ENCODE assay signal across 23 cellular contexts in genomic region chr4:184466634-184467033, GRCh38. TPM values are rescaled to one million over a fixed set of nuclear protein-coding genes. Genes with fewer than 3 reads are reported as not detected.
DNase-seq lines count a peak whose midpoint lies in the region; ATAC-seq, FAIRE-seq and TF ChIP-seq lines count a peak whose summit lies in the region.
"Had no signal": no experiment of that assay in that cellular context is flagged by ENCODE, and none has a peak within 500 bp of the region (broad histone marks: within the 10 kb centered on the region; RNA-seq: fewer than 3 reads in every experiment).

No MANE protein-coding gene starts in this region.

- H3K27ac Mint-ChIP-seq in activated CD4-positive, alpha-beta T cell treated with anti-CD3 and anti-CD28 coated beads for 36 hours, result no peak overlapping the region
- no peak overlapping the region for H3K27ac Mint-ChIP-seq in activated CD4-positive, alpha-beta T cell treated with anti-CD3 and anti-CD28 coated beads, Interleukin-2, amount 10 ng/mL, durations not matched to agents 7 days and 5 days

- FAIRE-seq in HTR-8/SVneo (lab: Jason Lieb, UNC), result peak; percentile 62
- peak; percentile 48 for FAIRE-seq in H1 (lab: Jason Lieb, UNC)
- FAIRE-seq: D721Med had no signal

- no peak overlapping the region for H3K9ac ChIP-seq in H1 (replicated peaks in 1 of 4; ENCODE audit: extremely low read depth in 1 of 4, low read depth in 3 of 4, low read length in 3 of 4)
- H3K9ac ChIP-seq: KMS-11 had no signal

- no peak overlapping the region for H4K8ac ChIP-seq in H1 (ENCODE audit: extremely low read depth, insufficient read depth, low read length)

- intact Hi-C loops in activated CD4-positive, alpha-beta T cell treated with anti-CD3 and anti-CD28 coated beads for 36 hours (cut with DNase I, micrococcal nuclease), result no loop called here

- no peak overlapping the region for H3K4me3 Mint-ChIP-seq in activated CD4-positive, alpha-beta T cell treated with anti-CD3 and anti-CD28 coated beads for 36 hours
- no peak overlapping the region for H3K4me3 Mint-ChIP-seq in activated CD4-positive, alpha-beta T cell treated with anti-CD3 and anti-CD28 coated beads, Interleukin-2, amount 10 ng/mL, durations not matched to agents 7 days and 5 days

- H3K79me1 ChIP-seq in H1 (ENCODE audit: low read depth, low read length), result peaks cover 3% of the 10 kb centered on the region

- peak; percentile 57 for ATAC-seq in activated CD4-positive, alpha-beta T cell treated with anti-CD3 and anti-CD28 coated beads for 36 hours
- ATAC-seq in HG03175 (IDR thresholded peaks at IDR 0.05; ENCODE audit: unreplicated experiment), result no peak

- H3K36me3 ChIP-seq in H1 (ENCODE audit: control insufficient read depth in 2 of 4, insufficient read depth in 4 of 4, low read length in 3 of 4), result no peaks in the 10 kb centered on the region
- H3K36me3 ChIP-seq in neutrophil, result peaks cover 18% of the 10 kb centered on the region
- H3K36me3 ChIP-seq: BE2C, HAP-1, MG63 had no signal

- no peak overlapping the region for H4K5ac ChIP-seq in H1 (ENCODE audit: insufficient read length, low read depth, low read length)

- H3K14ac ChIP-seq in H1 (ENCODE audit: insufficient read length), result no peak overlapping the region

- no peak for TF ChIP-seq EP300 in H1 (IDR thresholded peaks at IDR 0.05; ENCODE audit: borderline replicate concordance in 1 of 2, low read depth in 2 of 2, low read length in 2 of 2)

- no peak overlapping the region for H2BK5ac ChIP-seq in H1 (ENCODE audit: low read depth, low read length)

- peaks cover 0 to 5% (median 4%) of the 10 kb centered on the region in 4 experiments; a peak in 3 of 7 replicates for H3K4me1 ChIP-seq in H1 (replicated peaks in 1 of 4; ENCODE audit: control insufficient read depth in 3 of 4, insufficient read depth in 4 of 4, low read length in 3 of 4)
- H3K4me1 ChIP-seq in neutrophil (ENCODE audit: control insufficient read depth in 1 of 2, insufficient read depth in 1 of 2, low read depth in 1 of 2, low read length in 1 of 2), result peaks cover 24 to 44% of the 10 kb centered on the region in 2 experiments

- H2BK20ac ChIP-seq in H1 (ENCODE audit: low read length), result no peak overlapping the region

- no peaks in the 10 kb centered on the region for H3K9me3 Mint-ChIP-seq in activated CD4-positive, alpha-beta T cell treated with anti-CD3 and anti-CD28 coated beads for 36 hours (ENCODE audit: low read depth)
- no peaks in the 10 kb centered on the region for H3K9me3 Mint-ChIP-seq in activated CD4-positive, alpha-beta T cell treated with anti-CD3 and anti-CD28 coated beads, Interleukin-2, amount 10 ng/mL, durations not matched to agents 7 days and 5 days
- H3K9me3 Mint-ChIP-seq: CD4-positive, alpha-beta memory T cell had no signal

- POLR2A ChIA-PET in activated CD4-positive, alpha-beta T cell treated with anti-CD3 and anti-CD28 coated beads for 36 hours (lab: Charles Lee), result no interaction called here
- POLR2A ChIA-PET in activated CD4-positive, alpha-beta T cell treated with anti-CD3 and anti-CD28 coated beads, Interleukin-2, amount 10 ng/mL, durations not matched to agents 7 days and 5 days (lab: Charles Lee), result no interaction called here
- POLR2A ChIA-PET in H1 (lab: Charles Lee; ENCODE audit: partially characterized antibody), result interaction anchor here (1.3 kb wide), 1 partner anchor 11 kb away, joined by 3 read pairs; no protein-coding TSS in a partner anchor

- peaks cover 0 to 7% of the 10 kb centered on the region in 2 experiments for H4K20me1 ChIP-seq in H1 (replicated peaks in 1 of 2; ENCODE audit: control insufficient read depth in 1 of 2, insufficient read depth in 2 of 2, low read length in 2 of 2)

- H3K27ac ChIP-seq in H1 (ENCODE audit: low read depth, low read length), result no peak overlapping the region
- H3K27ac ChIP-seq in neutrophil, result peak overlapping the region; percentile 21
- H3K27ac ChIP-seq: 22Rv1, KMS-11, PC-9, SJSA1 had no signal

- no peaks in the 10 kb centered on the region for H3K27me3 ChIP-seq in H1 (replicated peaks in 1 of 4; ENCODE audit: control insufficient read depth in 3 of 4, extremely low read depth in 1 of 4, insufficient read depth in 3 of 4, low read length in 3 of 4)
- H3K27me3 ChIP-seq in neutrophil, result no peaks in the 10 kb centered on the region
- H3K27me3 ChIP-seq: BE2C, MG63, SJSA1 had no signal

- H2BK15ac ChIP-seq in H1 (ENCODE audit: low read length), result no peak overlapping the region

- no peak overlapping the region for H4K91ac ChIP-seq in H1 (replicated peaks; ENCODE audit: insufficient read length, low read length)

- no peak overlapping the region for H2BK120ac ChIP-seq in H1 (replicated peaks; ENCODE audit: low read depth, low read length)

- no peak overlapping the region for H3K4me2 ChIP-seq in H1 (ENCODE audit: insufficient read depth in 1 of 2, low read depth in 2 of 2, low read length in 2 of 2)
- H3K4me2 ChIP-seq: KMS-11, PC-9 had no signal

- H3K18ac ChIP-seq in H1 (ENCODE audit: extremely low read depth, low read length), result no peak overlapping the region

- H3K27me3 Mint-ChIP-seq in activated CD4-positive, alpha-beta T cell treated with anti-CD3 and anti-CD28 coated beads for 36 hours, result no peaks in the 10 kb centered on the region
- no peaks in the 10 kb centered on the region for H3K27me3 Mint-ChIP-seq in activated CD4-positive, alpha-beta T cell treated with anti-CD3 and anti-CD28 coated beads, Interleukin-2, amount 10 ng/mL, durations not matched to agents 7 days and 5 days
- H3K27me3 Mint-ChIP-seq: CD4-positive, alpha-beta memory T cell had no signal

- no peak overlapping the region; the same call in 1 of the 2 replicates for H2AK5ac ChIP-seq in H1 (ENCODE audit: low read depth, low read length)

- 93% methylated on average over 2 of the region's 2 CpGs; no CpG with 5 or more reads in 1 of the 2 experiments for WGBS in H1 (ENCODE audit: extremely low coverage in 1 of 2, insufficient coverage in 1 of 2, insufficient read length in 1 of 2, insufficient replicate concordance in 2 of 2, low coverage in 1 of 2, low lambda C conversion rate in 2 of 2, missing lambda C conversion rate in 1 of 2), 2 experiments

- CTCF ChIA-PET in activated CD4-positive, alpha-beta T cell treated with anti-CD3 and anti-CD28 coated beads for 36 hours (lab: Charles Lee), result no interaction called here
- CTCF ChIA-PET in activated CD4-positive, alpha-beta T cell treated with anti-CD3 and anti-CD28 coated beads, Interleukin-2, amount 10 ng/mL, durations not matched to agents 7 days and 5 days (lab: Charles Lee), result interaction anchor here (0.7 to 1.4 kb wide), 3 partner anchors 50 to 203 kb away, joined by 3 read pairs; no protein-coding TSS in a partner anchor
- CTCF ChIA-PET in H1 (lab: Charles Lee; ENCODE audit: partially characterized antibody), result interaction anchor here (0.7 to 1.4 kb wide), 3 partner anchors 10 to 215 kb away, joined by 3 read pairs; no protein-coding TSS in a partner anchor

- H3K36me3 Mint-ChIP-seq in activated CD4-positive, alpha-beta T cell treated with anti-CD3 and anti-CD28 coated beads for 36 hours (ENCODE audit: low read depth), result peaks cover 26% of the 10 kb centered on the region
- peaks cover 54% of the 10 kb centered on the region for H3K36me3 Mint-ChIP-seq in activated CD4-positive, alpha-beta T cell treated with anti-CD3 and anti-CD28 coated beads, Interleukin-2, amount 10 ng/mL, durations not matched to agents 7 days and 5 days (ENCODE audit: low read depth)

- H3K4me3 ChIP-seq in H1 (ENCODE audit: extremely low read depth in 1 of 4, insufficient read depth in 2 of 4, low read depth in 3 of 4, low read length in 4 of 4), result no peak overlapping the region
- no peak overlapping the region for H3K4me3 ChIP-seq in neutrophil (ENCODE audit: low read depth in 1 of 2, low read length in 1 of 2)
- H3K4me3 ChIP-seq: HAP-1, MG63, PC-9, SJSA1 had no signal

- H3K9me3 ChIP-seq in H1 (ENCODE audit: insufficient read depth in 2 of 2, low read depth in 1 of 2, low read length in 1 of 2) (no peaks in the 10 kb centered on the region), neutrophil (no peaks in the 10 kb centered on the region)
- H3K9me3 ChIP-seq: BE2C, HAP-1, MG63, SJSA1 had no signal

- no peak overlapping the region for H2BK12ac ChIP-seq in H1 (ENCODE audit: low read depth, low read length)

- TF ChIP-seq CTCF in H1 (IDR thresholded peaks at IDR 0.05; ENCODE audit: control extremely low read depth in 1 of 3, insufficient read depth in 1 of 3, low read depth in 1 of 3, low read length in 3 of 3) (no peak), neutrophil (IDR thresholded peaks at IDR 0.05) (no peak)

- TF ChIP-seq RAD21 in H1 (IDR thresholded peaks at IDR 0.05 in 1 of 2, conservative IDR thresholded peaks at IDR 0.05 in 1 of 2; ENCODE audit: low read depth in 2 of 2, low read length in 2 of 2), result no peak

- H3K23ac ChIP-seq in H1 (ENCODE audit: insufficient read length), result no peak overlapping the region

- H3K4me1 Mint-ChIP-seq in activated CD4-positive, alpha-beta T cell treated with anti-CD3 and anti-CD28 coated beads for 36 hours, result peaks cover 68% of the 10 kb centered on the region
- H3K4me1 Mint-ChIP-seq in activated CD4-positive, alpha-beta T cell treated with anti-CD3 and anti-CD28 coated beads, Interleukin-2, amount 10 ng/mL, durations not matched to agents 7 days and 5 days, result peaks cover 57% of the 10 kb centered on the region

- H3K23me2 ChIP-seq in H1 (ENCODE audit: low read depth, low read length), result no peaks in the 10 kb centered on the region

- no peak overlapping the region for H3K56ac ChIP-seq in H1 (replicated peaks; ENCODE audit: insufficient read length, low read depth, low read length)

- peaks cover 0 to 82% of the 10 kb centered on the region in 2 experiments; a peak in 3 of 4 replicates for H3K79me2 ChIP-seq in H1 (ENCODE audit: control insufficient read depth in 1 of 2, insufficient read depth in 2 of 2, low read length in 2 of 2)

- no peak for DNase-seq in activated CD4-positive, alpha-beta T cell treated with anti-CD3 and anti-CD28 coated beads for 36 hours
- no peak for DNase-seq in activated CD4-positive, alpha-beta T cell treated with anti-CD3 and anti-CD28 coated beads, Interleukin-2, amount 10 ng/mL, durations not matched to agents 7 days and 5 days
- no peak for DNase-seq in HTR-8/SVneo (ENCODE audit: insufficient read length, low spot score)
- DNase-seq in H1 (ENCODE audit: low read depth in 1 of 2, low spot score in 2 of 2), result no peak
- no peak for DNase-seq in NCI-H510A (lab: John Stamatoyannopoulos, UW)
- DNase-seq in amniotic stem cell (lab: John Stamatoyannopoulos, UW), result no peak
- DNase-seq: BE2C; CD4-positive, alpha-beta memory T cell; DMS79; MG63; NCI-H1092; NCI-H146; NCI-H2081 treated with DMSO at 0.1 percent for 48 hours; NCI-H510A treated with DMSO at 0.1 percent for 48 hours; NCI-H82; PC-9 had no signal

- no peak overlapping the region for H2AFZ ChIP-seq in H1 (ENCODE audit: low read length)
- H2AFZ ChIP-seq: PC-9 had no signal

- no peak overlapping the region for H3K4ac ChIP-seq in H1 (replicated peaks; ENCODE audit: insufficient read length, low read depth, low read length)

- no peak for TF ChIP-seq POLR2A in H1 (IDR thresholded peaks at IDR 0.05; ENCODE audit: control extremely low read depth in 1 of 2, low read depth in 2 of 2, low read length in 2 of 2)

RNA-seq across cellular contexts. Expression of gene IRF2, which starts 7.7 kb away (rescaled TPM):
- total RNA-seq in activated CD4-positive, alpha-beta T cell treated with anti-CD3 and anti-CD28 coated beads for 36 hours, result 10 to 100 TPM; 50.1 to 68.9 TPM
- 10 to 100 TPM; 82.1 to 84.3 TPM for total RNA-seq in activated CD4-positive, alpha-beta T cell treated with anti-CD3 and anti-CD28 coated beads, Interleukin-2, amount 10 ng/mL, durations not matched to agents 7 days and 5 days
- total RNA-seq in H1 (2021; fragmentation: NEBNext Ultra II Directional; extraction: Animal tissue kit (Norgen Biotek cat#: 25700)), result 12.5 and 13.8 TPM in 2 replicates
- polyA plus RNA-seq in H1 (2011; rRNA removed), result 10.7 and 17.0 TPM in 2 replicates
- 11.9 TPM for polyA plus RNA-seq in H1 (2011; cell fraction: cytosol; rRNA removed)
- 10.1 TPM for polyA plus RNA-seq in H1 (2011; cell fraction: nucleus; rRNA removed)
- polyA plus RNA-seq in H1 (2012, experiment 1 of 2), result 11.2 to 13.5 TPM (median 13.0 TPM) in 4 replicates
- 3.0 TPM for polyA plus RNA-seq in H1 (2012, experiment 2 of 2)
- polyA plus RNA-seq in H1 (2013, experiment 1 of 2), result 8.7 TPM
- polyA plus RNA-seq in H1 (2013, experiment 2 of 2), result 6.7 TPM
- 19.2 and 25.2 TPM in 2 replicates for polyA minus RNA-seq in H1 (2011; rRNA and poly(A)+ RNA removed)
- 19.8 TPM for polyA minus RNA-seq in H1 (2011; cell fraction: cytosol; rRNA and poly(A)+ RNA removed)
- 16.6 TPM for polyA minus RNA-seq in H1 (2011; cell fraction: nucleus; rRNA and poly(A)+ RNA removed)
